In genomic region chr9:4793412-4794005, GRCh38 we compare ENCODE assay signal across 8 cellular contexts. TPM values are rescaled to one million over a fixed set of nuclear protein-coding genes. Genes with fewer than 3 reads are reported as not detected.
DNase-seq lines count a peak whose midpoint lies in the region; ATAC-seq and TF ChIP-seq lines count a peak whose summit lies in the region.

No MANE protein-coding gene starts in this region.

- no peaks in the 10 kb centered on the region for H3K36me3 ChIP-seq in esophagus squamous epithelium

- TF ChIP-seq POLR2A in esophagus squamous epithelium (IDR thresholded peaks at IDR 0.05): no peak

- H3K4me3 ChIP-seq in esophagus squamous epithelium: peak overlapping the region; percentile 74 to 97 (median 88)

- no peaks in the 10 kb centered on the region for H3K9me3 ChIP-seq in esophagus squamous epithelium

- DNase-seq in NCI-H1694 (lab: John Stamatoyannopoulos, UW) (peak; percentile 20), NCI-H1694 treated with DMSO at 0.1 percent for 48 hours (lab: John Stamatoyannopoulos, UW) (no peak), RKO (ENCODE audit: low spot score) (peak; percentile 74), esophagus squamous epithelium (lab: John Stamatoyannopoulos, UW) (no peak), pons (ENCODE audit: low spot score) (peak; percentile 22), A172 (ENCODE audit: low spot score) (no peak), GM10248 (ENCODE audit: extremely low spot score) (no peak)

- CTCF ChIA-PET in GM10248 (lab: Yijun Ruan, JAX): interaction anchor here (0.9 to 2.0 kb wide), 13 partner anchors 11 to 835 kb away, joined by 3 to 10 read pairs (median 4); partner anchors contain the start of genes AK3 and RIC1

- peaks cover 9 to 41% (median 16%) of the 10 kb centered on the region in 3 donors for H3K4me1 ChIP-seq in esophagus squamous epithelium

- intact Hi-C loops in esophagus squamous epithelium (cut with DNase I): no loop called here

- POLR2A ChIA-PET in GM10248 (lab: Yijun Ruan, JAX): interaction anchor here (1.2 kb wide), 1 partner anchor 23 kb away, joined by 4 read pairs; no protein-coding TSS in a partner anchor

- H3K27me3 ChIP-seq in esophagus squamous epithelium: no peaks in the 10 kb centered on the region

- no peak for ATAC-seq in HG02642 (IDR thresholded peaks at IDR 0.05; ENCODE audit: poor library complexity, unreplicated experiment)

- peak overlapping the region; percentile 81 to 89 (median 84) for H3K27ac ChIP-seq in esophagus squamous epithelium

- TF ChIP-seq CTCF in esophagus squamous epithelium (IDR thresholded peaks at IDR 0.05) (no peak), GM10248 (IDR thresholded peaks at IDR 0.05; ENCODE audit: control extremely low read depth, extremely low read depth, low read depth, missing control alignments) (no peak)

- WGBS in esophagus squamous epithelium, 2 donors: 5 to 9% methylated on average over 16 to 26 of the region's 26 CpGs

RNA-seq across cellular contexts. Expression of gene RCL1, which starts 0.8 kb away (rescaled TPM):
- 10 to 100 TPM; 13.8 to 28.0 (median 16.5) TPM for total RNA-seq in esophagus squamous epithelium
- total RNA-seq in A172 (2014; rRNA removed; shearing (Covaris generic)): 10.3 and 12.1 TPM in 2 replicates

RNA-seq across cellular contexts. Expression of gene AK3, which starts 52.5 kb away (rescaled TPM):
- total RNA-seq in esophagus squamous epithelium: 100 to 1,000 TPM in 1 of 4 donors, 10 to 100 TPM in 3; 47.8 to 104 (median 81.2) TPM
- 41.8 and 47.8 TPM in 2 replicates for total RNA-seq in A172 (2014; rRNA removed; shearing (Covaris generic))

Comparison
In these comparisons a context has a peak if more than half of its experiments do, and no peak if none do; other contexts are left out.
1. DNase-seq: peak in NCI-H1694 (single experiment), RKO (single experiment) and pons (single experiment); none in NCI-H1694 treated with DMSO at 0.1 percent for 48 hours (single experiment), esophagus squamous epithelium (single experiment), A172 (single experiment) and GM10248 (single experiment).